8 cellular contexts compared by ENCODE assay signal in the genomic region with DNA sequence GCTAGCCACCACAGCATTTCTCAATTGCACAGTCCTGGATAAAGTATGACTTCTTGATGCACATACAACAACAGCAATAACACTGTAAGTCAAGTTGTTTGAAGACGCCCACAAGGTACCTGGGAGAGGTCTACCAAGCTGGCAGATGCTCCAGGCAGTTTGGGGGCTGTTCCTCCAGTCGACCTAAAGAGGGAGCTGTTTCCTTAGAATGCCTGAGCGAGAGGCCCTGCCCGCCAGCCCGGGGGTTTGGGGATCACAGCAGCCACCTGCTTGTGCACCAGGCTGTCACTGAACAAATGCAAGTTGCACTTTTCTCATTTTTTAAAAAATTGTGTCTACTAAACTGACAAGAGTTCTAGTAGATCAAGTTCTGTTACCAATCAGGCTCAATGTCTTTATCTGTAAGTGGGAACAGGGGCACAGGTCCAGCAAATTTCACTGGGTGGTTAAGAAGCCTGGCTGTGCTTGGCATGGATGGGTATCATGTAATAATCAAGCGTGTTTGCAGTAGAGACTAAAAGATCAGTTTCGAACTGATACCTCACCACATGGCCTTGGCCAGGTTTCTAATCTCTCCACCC.
DNase-seq lines count a peak whose midpoint lies in the region; ATAC-seq and TF ChIP-seq lines count a peak whose summit lies in the region.

No MANE protein-coding gene starts in this region.

- ATAC-seq in GM18861 (IDR thresholded peaks at IDR 0.05; ENCODE audit: unreplicated experiment) = peak; percentile 75
- peak; percentile 64 for ATAC-seq in HG03066 (IDR thresholded peaks at IDR 0.05; ENCODE audit: low read depth, unreplicated experiment)

- DNase-seq in AG08396 (ENCODE audit: low spot score) = peak; percentile 71
- peak; percentile 65 for DNase-seq in NOMO-1 (lab: John Stamatoyannopoulos, UW; ENCODE audit: unreplicated experiment in 2 of 2)
- DNase-seq in activated T-cell treated with anti-CD3 and anti-CD28 coated beads for 4 hours = peak; percentile 74
- peak; percentile 57 for DNase-seq in fibroblast of mammary gland (ENCODE audit: low read depth)
- peak in 31 of 56 donors; percentile 3 to 67 (median 25) for DNase-seq in nucleus accumbens (lab: John Stamatoyannopoulos, UW)
- peak; percentile 52 for DNase-seq in transverse colon

- no peaks in the 10 kb centered on the region for H3K9me3 ChIP-seq in transverse colon

- no peak for TF ChIP-seq POLR2A in transverse colon (IDR thresholded peaks at IDR 0.05)

- intact Hi-C loops in transverse colon (cut with DNase I; ENCODE audit: low total_unique reads) = no loop called here

- WGBS in transverse colon (ENCODE audit: low coverage in 1 of 2), 2 donors = 30 to 86% methylated on average over 2 to 7 of the region's 7 CpGs

- H3K27ac ChIP-seq in transverse colon = no peak overlapping the region

- TF ChIP-seq EP300 in transverse colon (IDR thresholded peaks at IDR 0.05; ENCODE audit: low read depth) = no peak

- in situ Hi-C loops in transverse colon (cut with MboI; ENCODE audit: low pct_ligation_motif_present in 1 of 4, low pct_unique_long_range_greater_than_20kb in 1 of 4, low sequenced_read_pairs in 3 of 4) = loop anchor here in 1 of 4 donors (25.0 kb wide), 1 partner anchor 227 kb away; no protein-coding TSS in a partner anchor

- H3K27me3 ChIP-seq in transverse colon = no peaks in the 10 kb centered on the region

- H3K4me3 ChIP-seq in fibroblast of mammary gland (ENCODE audit: control insufficient read depth, low read depth, low read length) = no peak overlapping the region
- no peak overlapping the region for H3K4me3 ChIP-seq in transverse colon

- no peaks in the 10 kb centered on the region for H3K36me3 ChIP-seq in transverse colon

- H3K4me1 ChIP-seq in transverse colon = no peaks in the 10 kb centered on the region

- peak; percentile 86 for TF ChIP-seq CTCF in fibroblast of mammary gland (conservative IDR thresholded peaks at IDR 0.05; ENCODE audit: control insufficient read depth, insufficient read depth, low read depth, low read length)
- peak; percentile 20 to 50 (median 48) for TF ChIP-seq CTCF in transverse colon (IDR thresholded peaks at IDR 0.05)
